Comparison of ENCODE assay signal across 11 cellular contexts in genomic region chr6:32393660-32394420, GRCh38. TPM values are rescaled to one million over a fixed set of nuclear protein-coding genes. Genes with fewer than 3 reads are reported as not detected.
A peak's percentile ranks its signal among the peaks of the same experiment; 100 is the strongest.
DNase-seq lines count a peak whose midpoint lies in the region; ATAC-seq and TF ChIP-seq lines count a peak whose summit lies in the region.
"Had no signal": no experiment of that assay in that cellular context is flagged by ENCODE, and none has a peak within 500 bp of the region (broad histone marks: within the 10 kb centered on the region; RNA-seq: fewer than 3 reads in every experiment).

No MANE protein-coding gene starts in this region.

- no peaks in the 10 kb centered on the region for H3K4me1 Mint-ChIP-seq in nephron
- no peaks in the 10 kb centered on the region for H3K4me1 Mint-ChIP-seq in effector memory CD8-positive, alpha-beta T cell (ENCODE audit: low read depth in 2 of 2)
- H3K4me1 Mint-ChIP-seq: neural crest cell had no signal

- H4K20me1 ChIP-seq in BLaER1 treated with 17β-estradiol and CSF1 and Interleukin-3, amounts not matched to agents 10 nM and 100 nM = no peaks in the 10 kb centered on the region

- TF ChIP-seq CTCF in fibroblast of the aortic adventitia (IDR thresholded peaks at IDR 0.05; ENCODE audit: insufficient read depth, low read length) = no peak
- TF ChIP-seq CTCF in nephron (IDR thresholded peaks at IDR 0.05; ENCODE audit: unreplicated experiment in 3 of 3) = no peak

- no peak overlapping the region for H3K9ac ChIP-seq in BLaER1 treated with 17β-estradiol and CSF1 and Interleukin-3, amounts not matched to agents 10 nM and 100 nM

- H3K9me3 Mint-ChIP-seq in nephron = no peaks in the 10 kb centered on the region
- no peaks in the 10 kb centered on the region for H3K9me3 Mint-ChIP-seq in effector memory CD8-positive, alpha-beta T cell
- H3K9me3 Mint-ChIP-seq: neural crest cell had no signal

- no peaks in the 10 kb centered on the region for H3K27me3 Mint-ChIP-seq in nephron (ENCODE audit: low read depth)
- peaks cover 37 to 61% of the 10 kb centered on the region in 2 donors for H3K27me3 Mint-ChIP-seq in effector memory CD8-positive, alpha-beta T cell

- DNase-seq in RPMI7951 (ENCODE audit: low read depth) = peak; percentile 20
- DNase-seq in fibroblast of the aortic adventitia (ENCODE audit: low read depth) = peak; percentile 9
- no peak for DNase-seq in effector memory CD8-positive, alpha-beta T cell
- DNase-seq in SHP77 treated with DMSO at 0.1 percent for 48 hours (lab: John Stamatoyannopoulos, UW) = no peak
- DNase-seq: NCI-H526 treated with DMSO at 0.1 percent for 48 hours had no signal

- no peak for ATAC-seq in effector memory CD8-positive, alpha-beta T cell (replicated peaks)
- ATAC-seq in GM21367 (IDR thresholded peaks at IDR 0.05; ENCODE audit: unreplicated experiment) (no peak), HG03354 (IDR thresholded peaks at IDR 0.05; ENCODE audit: poor library complexity, severe bottlenecking, unreplicated experiment) (no peak)

- H3K27me3 ChIP-seq in BLaER1 treated with 17β-estradiol and CSF1 and Interleukin-3, amounts not matched to agents 10 nM and 100 nM = no peaks in the 10 kb centered on the region
- H3K27me3 ChIP-seq: ascending aorta had no signal

- no peak overlapping the region for H3K4me3 ChIP-seq in BLaER1 treated with 17β-estradiol and CSF1 and Interleukin-3, amounts not matched to agents 10 nM and 100 nM
- no peak overlapping the region for H3K4me3 ChIP-seq in fibroblast of the aortic adventitia (ENCODE audit: low read depth, low read length)
- H3K4me3 ChIP-seq: ascending aorta had no signal

- H3K4me1 ChIP-seq in BLaER1 treated with 17β-estradiol and CSF1 and Interleukin-3, amounts not matched to agents 10 nM and 100 nM = peaks cover 13 to 25% (median 15%) of the 10 kb centered on the region in 10 experiments
- H3K4me1 ChIP-seq: ascending aorta had no signal

- H3K36me3 Mint-ChIP-seq in nephron (ENCODE audit: low read depth) = peaks cover 9% of the 10 kb centered on the region
- no peaks in the 10 kb centered on the region for H3K36me3 Mint-ChIP-seq in effector memory CD8-positive, alpha-beta T cell (ENCODE audit: insufficient read depth)

- peak overlapping the region in 4 of 11 experiments; percentile 15 to 17 (median 15); a peak in 5 of 22 replicates for H3K27ac ChIP-seq in BLaER1 treated with 17β-estradiol and CSF1 and Interleukin-3, amounts not matched to agents 10 nM and 100 nM

- no peaks in the 10 kb centered on the region for H3K36me3 ChIP-seq in BLaER1 treated with 17β-estradiol and CSF1 and Interleukin-3, amounts not matched to agents 10 nM and 100 nM
- H3K36me3 ChIP-seq: ascending aorta had no signal

- no peak overlapping the region for H3K4me3 Mint-ChIP-seq in nephron
- no peak overlapping the region for H3K4me3 Mint-ChIP-seq in effector memory CD8-positive, alpha-beta T cell
- H3K4me3 Mint-ChIP-seq: neural crest cell had no signal

- H3K9me3 ChIP-seq in BLaER1 treated with 17β-estradiol and CSF1 and Interleukin-3, amounts not matched to agents 10 nM and 100 nM (replicated peaks in 1 of 11) = no peaks in the 10 kb centered on the region
- H3K9me3 ChIP-seq: ascending aorta had no signal

- peak overlapping the region; percentile 43 to 65 (median 44) for H3K27ac Mint-ChIP-seq in nephron
- no peak overlapping the region for H3K27ac Mint-ChIP-seq in effector memory CD8-positive, alpha-beta T cell

- H3K4me2 ChIP-seq in BLaER1 treated with 17β-estradiol and CSF1 and Interleukin-3, amounts not matched to agents 10 nM and 100 nM = peak overlapping the region in 10 of 11 experiments; percentile 39 to 63 (median 48); a peak in 21 of 22 replicates

RNA-seq across cellular contexts. Expression of gene BTNL2, which starts 13.1 kb away (rescaled TPM):
- total RNA-seq in RPMI7951 (2014; rRNA removed; shearing (Covaris generic)) = not detected in 2 replicates
- total RNA-seq in fibroblast of the aortic adventitia (ENCODE audit: low replicate concordance) = not detected in 2 replicates
- total RNA-seq: ascending aorta, neural crest cell had no signal

RNA-seq across cellular contexts. Expression of gene TSBP1, which starts 22.1 kb away (rescaled TPM):
- not detected in 2 replicates for total RNA-seq in RPMI7951 (2014; rRNA removed; shearing (Covaris generic))
- not detected in 2 replicates for total RNA-seq in fibroblast of the aortic adventitia (ENCODE audit: low replicate concordance)
- total RNA-seq: ascending aorta, neural crest cell had no signal

RNA-seq across cellular contexts. Expression of gene HLA-DRA, which starts 45.8 kb away (rescaled TPM):
- total RNA-seq in RPMI7951 (2014; rRNA removed; shearing (Covaris generic)) = 18.8 and 21.4 TPM in 2 replicates
- total RNA-seq in fibroblast of the aortic adventitia (ENCODE audit: low replicate concordance) = 0.45 TPM in 1 of 2 replicates, not detected in the other

Comparison
In these comparisons a context has a peak if more than half of its experiments do, and no peak if none do; other contexts are left out.
1. DNase-seq: peak in RPMI7951 (single experiment) and fibroblast of the aortic adventitia (single experiment); none in effector memory CD8-positive, alpha-beta T cell (0 of 3) and SHP77 treated with DMSO at 0.1 percent for 48 hours (single experiment).
2. H3K27ac Mint-ChIP-seq: peak in nephron (3 of 3); none in effector memory CD8-positive, alpha-beta T cell (0 of 2).
3. RNA of gene HLA-DRA, which starts 45.8 kb away (total RNA-seq): 18.8 to 21.4 TPM in RPMI7951; 0.45 TPM in fibroblast of the aortic adventitia; every median in the first group is over 10 times any median in the second.